20 cellular contexts compared by ENCODE assay signal in genomic region chr2:174839672-174840071, GRCh38.
"Had no signal": no experiment of that assay in that cellular context is flagged by ENCODE, and none has a peak within 500 bp of the region (broad histone marks: within the 10 kb centered on the region; RNA-seq: fewer than 3 reads in every experiment).

No MANE protein-coding gene starts in this region.

- H3K27ac Mint-ChIP-seq: immature natural killer cell had no signal

- FAIRE-seq: keratinocyte, small intestine had no signal

- H3K9me3 ChIP-seq: gastroesophageal sphincter, left ventricle myocardium inferior, neutrophil, sigmoid colon, upper lobe of left lung, uterus had no signal

- DNase-seq: cortex of kidney; dorsolateral prefrontal cortex; effector CD8-positive, alpha-beta T cell; glutamatergic neuron; immature natural killer cell; left cardiac atrium; left ventricle myocardium inferior; mesendoderm; naive thymus-derived CD8-positive, alpha-beta T cell; posterior cingulate gyrus; sigmoid colon; small intestine; stimulated activated CD4-positive, alpha-beta T cell treated with anti-CD3 and anti-CD28 coated beads, Interleukin-2, amount 100 ng/mL, for 48 hours; stimulated activated naive CD4-positive, alpha-beta T cell treated with Interleukin-2 at 50 U/mL for 16 hours; upper lobe of left lung; uterus had no signal

- H3K9me3 Mint-ChIP-seq: immature natural killer cell had no signal

- H3K4me3 Mint-ChIP-seq: immature natural killer cell; naive thymus-derived CD8-positive, alpha-beta T cell had no signal

- H3K4me1 ChIP-seq: upper lobe of left lung, uterus had no signal

- H3K27me3 ChIP-seq: dorsolateral prefrontal cortex, gastroesophageal sphincter, neutrophil, sigmoid colon, upper lobe of left lung, uterus had no signal

- H3K4me3 ChIP-seq: gastroesophageal sphincter, left ventricle myocardium inferior, lung, sigmoid colon, upper lobe of left lung, uterus had no signal

- ATAC-seq: gastroesophageal sphincter; left cardiac atrium; naive thymus-derived CD8-positive, alpha-beta T cell had no signal

- H3K36me3 ChIP-seq: gastroesophageal sphincter, left ventricle myocardium inferior, neutrophil, sigmoid colon, upper lobe of left lung, uterus had no signal

- H3K27ac ChIP-seq: gastroesophageal sphincter, left ventricle myocardium inferior, neutrophil, sigmoid colon, upper lobe of left lung, uterus had no signal
